Comparison of ENCODE assay signal across 8 cellular contexts in the genomic region with DNA sequence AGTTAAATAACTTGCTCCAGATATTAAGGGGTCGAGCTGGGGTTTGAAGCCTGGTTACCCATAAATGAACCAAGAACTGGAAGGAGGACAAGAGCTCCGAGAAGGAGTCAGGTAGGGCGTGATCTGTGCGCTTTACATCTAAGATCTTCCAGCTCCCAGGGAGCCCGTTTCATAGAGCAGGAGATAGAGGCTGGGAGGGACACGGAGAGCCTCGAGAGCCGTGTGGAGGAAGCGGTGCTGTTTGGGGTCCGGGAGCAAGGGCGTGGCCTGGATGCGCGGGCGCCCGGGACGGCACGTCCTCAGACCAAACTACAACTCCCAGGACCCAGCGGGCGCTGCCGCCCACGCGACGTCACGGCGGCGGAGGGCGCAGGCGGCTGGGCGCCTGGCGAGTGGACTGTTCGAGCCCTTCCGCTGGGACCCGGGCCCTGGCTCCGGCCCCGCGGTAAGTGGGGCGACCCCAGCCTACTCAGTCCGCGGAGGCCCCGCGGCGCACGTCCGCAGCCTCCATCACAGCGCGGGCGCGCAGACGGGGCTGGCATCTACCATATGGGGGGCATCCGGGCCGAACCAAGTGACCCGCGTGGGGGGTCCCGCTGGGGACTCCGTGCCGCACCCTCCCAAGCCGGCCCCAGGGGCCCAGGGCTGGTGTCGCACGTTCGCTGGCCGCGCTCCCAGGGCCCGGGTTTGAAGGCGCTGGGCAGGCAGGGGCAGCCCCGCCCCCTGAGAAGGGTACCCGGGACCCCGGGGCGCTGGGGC. TPM values are rescaled to one million over a fixed set of nuclear protein-coding genes. Genes with fewer than 3 reads are reported as not detected.
DNase-seq lines count a peak whose midpoint lies in the region; ATAC-seq and TF ChIP-seq lines count a peak whose summit lies in the region.

A gene (plus strand): TSS at position 352 of the 759 bp plus-strand sequence. CDS start 838 bp downstream, outside the sequence.

- DNase-seq in EL (peak; percentile 82), SK-N-MC (ENCODE audit: low read depth, low spot score) (no peak), globus pallidus (ENCODE audit: low spot score) (peak; percentile 67), occipital lobe (lab: John Stamatoyannopoulos, UW) (peak; percentile 64), thoracic aorta (ENCODE audit: low spot score) (no peak)
- peak; percentile 77 for DNase-seq in activated naive CD4-positive, alpha-beta T cell treated with anti-CD3 and anti-CD28 coated beads, Interleukin-2, amount 50 U/mL, for 16 hours

- H3K4me1 ChIP-seq in thoracic aorta (ENCODE audit: control insufficient read depth in 1 of 2, low read depth in 2 of 2): peaks cover 13 to 32% of the 10 kb centered on the region in 2 donors

- H3K4me3 ChIP-seq in SK-N-MC (peak within 1 kb of the TSS; percentile 95), thoracic aorta (peak within 1 kb of the TSS; percentile 100)

- peak; percentile 78 for ATAC-seq in GM21786 (IDR thresholded peaks at IDR 0.05; ENCODE audit: unreplicated experiment)
- peak; percentile 61 for ATAC-seq in thoracic aorta (ENCODE audit: insufficient number of reproducible peaks, low FRiP score, low read depth)

- H3K9me3 ChIP-seq in KOPT-K1 (ENCODE audit: insufficient read depth, low read length, poor library complexity, severe bottlenecking): no peaks in the 10 kb centered on the region
- no peaks in the 10 kb centered on the region for H3K9me3 ChIP-seq in SK-N-MC (ENCODE audit: low read depth, low read length)
- no peaks in the 10 kb centered on the region for H3K9me3 ChIP-seq in thoracic aorta

- H3K27ac ChIP-seq in KOPT-K1 (ENCODE audit: low read depth, low read length, poor library complexity, severe bottlenecking): peak within 1 kb of the TSS; percentile 69
- no peak within 1 kb of the TSS for H3K27ac ChIP-seq in SK-N-MC
- peak within 1 kb of the TSS; percentile 91 to 97 for H3K27ac ChIP-seq in thoracic aorta

- no peak for TF ChIP-seq CTCF in thoracic aorta (IDR thresholded peaks at IDR 0.05)

- H3K36me3 ChIP-seq in KOPT-K1 (ENCODE audit: insufficient read depth, low read length) (peaks cover 38% of the 10 kb centered on the region), SK-N-MC (ENCODE audit: insufficient read depth, low read length) (peaks cover 27% of the 10 kb centered on the region; the same call in 1 of the 2 replicates), thoracic aorta (peaks cover 29% of the 10 kb centered on the region)

- H3K9ac ChIP-seq in SK-N-MC (ENCODE audit: insufficient read length): peak within 1 kb of the TSS; percentile 81

- no peaks in the 10 kb centered on the region for H3K27me3 ChIP-seq in thoracic aorta (replicated peaks; ENCODE audit: insufficient read depth)

RNA-seq across cellular contexts. Expression of the gene that starts here (rescaled TPM):
- total RNA-seq in occipital lobe (12.6 TPM), thoracic aorta (10 to 100 TPM; 35.1 to 58.5 TPM)

Comparison
In these comparisons a context has a peak if more than half of its experiments do, and no peak if none do; other contexts are left out.
1. DNase-seq: peak in EL (single experiment), activated naive CD4-positive, alpha-beta T cell treated with anti-CD3 and anti-CD28 coated beads, Interleukin-2, amount 50 U/mL, for 16 hours (single experiment), globus pallidus (single experiment) and occipital lobe (single experiment); none in SK-N-MC (single experiment) and thoracic aorta (single experiment).